8 cellular contexts compared by ENCODE assay signal in genomic region chr5:59598547-59598874, GRCh38.
DNase-seq lines count a peak whose midpoint lies in the region; ATAC-seq, FAIRE-seq and TF ChIP-seq lines count a peak whose summit lies in the region.

No MANE protein-coding gene starts in this region.

- SMC1A ChIA-PET in GM12878 (lab: Charles Lee; ENCODE audit: uncharacterized antibody, unreplicated experiment): no interaction called here

- BruUV-seq in GM12878 (replicated peaks; lab: Mats Ljungman, UMichigan): no TSS peak

- peak; percentile 59 for FAIRE-seq in GM12891 (lab: Jason Lieb, UNC)
- FAIRE-seq in GM12878 (lab: Jason Lieb, UNC): no peak

- CTCF ChIA-PET in GM12878 (lab: Yijun Ruan, JAX): no interaction called here

- H3K4me1 ChIP-seq in GM12878 (ENCODE audit: control insufficient read depth, insufficient read depth, low read length): no peaks in the 10 kb centered on the region

- in situ Hi-C loops in GM12878 (cut with MboI): no loop called here

- H3K4me1 Mint-ChIP-seq in nephron: peaks cover 19% of the 10 kb centered on the region

- RAD21 ChIA-PET in GM12878 (lab: Charles Lee; ENCODE audit: unreplicated experiment): no interaction called here

- ATAC-seq in HG02852 (IDR thresholded peaks at IDR 0.05; ENCODE audit: unreplicated experiment) (peak; percentile 62), GM12878 (peak; percentile 70), GM19035 (IDR thresholded peaks at IDR 0.05; ENCODE audit: unreplicated experiment) (no peak)

- peaks cover 9% of the 10 kb centered on the region for H3K9me3 Mint-ChIP-seq in nephron

- H3K79me2 ChIP-seq in GM12878 (ENCODE audit: control insufficient read depth, insufficient read depth, low read length): no peaks in the 10 kb centered on the region

- H3K4me2 ChIP-seq in GM12878 (ENCODE audit: control insufficient read depth, insufficient read depth): 0 out of 2 replicates have a peak overlapping the region, but pooled peaks have one; percentile 15

- H3K9me3 ChIP-seq in GM12878 (replicated peaks; ENCODE audit: control insufficient read depth, insufficient read depth, low read length): no peaks in the 10 kb centered on the region

- no peaks in the 10 kb centered on the region for H3K27me3 Mint-ChIP-seq in nephron (ENCODE audit: low read depth)

- TF ChIP-seq RAD21 in GM12878 (IDR thresholded peaks at IDR 0.05; ENCODE audit: insufficient read depth, low read depth, low read length): no peak

- no peaks in the 10 kb centered on the region for H3K36me3 Mint-ChIP-seq in nephron (ENCODE audit: low read depth)

- H3K36me3 ChIP-seq in GM12878 (ENCODE audit: control insufficient read depth in 2 of 2, insufficient read depth in 2 of 2, low read length in 1 of 2): no peaks in the 10 kb centered on the region

- H3K4me3 ChIP-seq in GM12878: no peak overlapping the region

- 28% methylated on average over 2 of the region's 2 CpGs for WGBS in GM12878 (ENCODE audit: insufficient coverage, insufficient replicate concordance, low lambda C conversion rate, missing lambda C conversion rate)

- TF ChIP-seq POLR2A in GM12891 (IDR thresholded peaks at IDR 0.05; ENCODE audit: low read depth, low read length) (no peak), GM12878 (IDR thresholded peaks at IDR 0.05; ENCODE audit: low read depth, low read length) (no peak)

- H3K27me3 ChIP-seq in GM12878 (replicated peaks in 1 of 2; ENCODE audit: control insufficient read depth in 2 of 2, insufficient read depth in 2 of 2, low read length in 1 of 2): no peaks in the 10 kb centered on the region

- H3K9ac ChIP-seq in GM12878 (ENCODE audit: control insufficient read depth, insufficient read depth, low read length): no peak overlapping the region; the same call in 1 of the 2 replicates

- TF ChIP-seq CTCF in GM12878 (IDR thresholded peaks at IDR 0.05 in 2 of 3, conservative IDR thresholded peaks at IDR 0.05 in 1 of 3; ENCODE audit: control insufficient read depth in 2 of 3, extremely low read depth in 1 of 3, insufficient read depth in 1 of 3, low read depth in 3 of 3, low read length in 3 of 3): no peak
- no peak for TF ChIP-seq CTCF in nephron (IDR thresholded peaks at IDR 0.05; ENCODE audit: unreplicated experiment in 3 of 3)

- DNase-seq in GM12891 (ENCODE audit: insufficient read length, low spot score) (no peak), GM12878 (ENCODE audit: low read depth, low spot score) (no peak), NCI-H2196 (lab: John Stamatoyannopoulos, UW; ENCODE audit: unreplicated experiment) (no peak), hypothalamus (lab: John Stamatoyannopoulos, UW) (no peak), NCI-H1417 treated with DMSO at 0.1 percent for 48 hours (lab: John Stamatoyannopoulos, UW) (no peak)

- peak overlapping the region; percentile 62 to 75 (median 67) for H3K27ac Mint-ChIP-seq in nephron

- H4K20me1 ChIP-seq in GM12878 (ENCODE audit: control insufficient read depth, insufficient read depth): no peaks in the 10 kb centered on the region

- intact Hi-C loops in GM12878 (cut with micrococcal nuclease; ENCODE audit: unreplicated experiment): no loop called here

- TF ChIP-seq EP300 in GM12878 (IDR thresholded peaks at IDR 0.05; ENCODE audit: borderline replicate concordance in 1 of 2, control insufficient read depth in 1 of 2, low read depth in 2 of 2, low read length in 2 of 2): no peak

- H3K4me3 Mint-ChIP-seq in nephron: peak overlapping the region in 2 of 3 experiments; percentile 69 to 76

- POLR2A ChIA-PET in GM12878 (lab: Charles Lee): no interaction called here

- no peak overlapping the region; the same call in 1 of the 2 replicates for H3K27ac ChIP-seq in GM12878 (ENCODE audit: control insufficient read depth, insufficient read depth)

- peak overlapping the region; percentile 69 for H2AFZ ChIP-seq in GM12878 (ENCODE audit: control insufficient read depth, low read depth, low read length)

TF ChIP-seq in GM12891, 5 proteins besides CTCF, POLR2A, EP300 and RAD21:
- no peak for TF ChIP-seq POU2F2 (IDR thresholded peaks at IDR 0.05; ENCODE audit: low read depth, low read length)
- no peak for TF ChIP-seq SPI1 (IDR thresholded peaks at IDR 0.05; ENCODE audit: low read depth, low read length)
- no peak for TF ChIP-seq PAX5 (IDR thresholded peaks at IDR 0.05; ENCODE audit: insufficient read depth, low read length, severe bottlenecking)
- no peak for TF ChIP-seq TAF1 (IDR thresholded peaks at IDR 0.05; ENCODE audit: low read depth, low read length)
- no peak for TF ChIP-seq POLR2AphosphoS5 (IDR thresholded peaks at IDR 0.05; ENCODE audit: low read depth, low read length)

TF ChIP-seq in GM12878, 131 proteins besides CTCF, POLR2A, EP300 and RAD21:
- TF ChIP-seq CHD4 (IDR thresholded peaks at IDR 0.05) (no peak), IKZF1 (conservative IDR thresholded peaks at IDR 0.05) (peak; percentile 33; the same call in 1 of the 2 replicates)
